In the genomic region with DNA sequence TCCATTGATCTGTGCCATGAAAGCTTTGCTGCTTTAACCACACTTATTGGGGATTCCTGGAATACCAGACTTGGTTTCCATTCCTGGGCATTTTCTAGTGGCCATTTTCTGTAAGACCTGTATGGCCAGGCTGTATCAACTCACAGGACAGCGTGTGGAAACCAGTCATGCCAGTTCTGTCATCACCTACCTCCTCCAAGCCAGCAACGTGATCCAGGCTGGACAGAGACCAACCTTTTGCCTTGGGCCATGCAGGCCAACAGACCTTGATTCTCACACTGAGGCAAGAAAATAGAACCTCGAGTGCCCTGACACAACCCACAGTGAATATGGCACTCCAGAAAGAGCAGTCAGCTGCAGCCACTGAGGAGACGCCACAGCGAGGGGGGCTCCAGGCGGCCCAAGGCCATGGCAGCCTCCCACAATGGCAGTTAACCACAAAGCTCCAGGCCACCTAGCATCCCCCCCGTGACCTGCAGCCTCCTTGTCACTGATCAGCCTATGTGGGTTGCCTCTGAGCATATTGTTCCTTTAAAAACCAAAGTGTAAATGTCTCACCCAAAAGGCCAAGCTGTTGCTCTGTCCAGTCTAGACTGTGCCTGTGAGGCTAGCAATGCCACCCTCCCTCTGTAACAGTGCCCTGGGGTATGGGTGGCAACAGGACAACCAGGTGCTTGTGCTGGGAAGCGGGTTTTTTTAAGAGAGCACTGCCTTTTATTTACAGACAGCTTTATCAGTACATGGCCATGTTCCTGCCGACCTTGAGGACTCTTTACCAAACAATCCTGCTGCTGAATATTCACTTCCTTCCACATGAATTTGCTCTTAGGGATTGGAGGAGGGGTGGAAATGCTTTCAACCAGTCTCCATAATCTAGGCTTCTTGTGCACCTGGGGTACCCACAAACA, we compare ENCODE assay signal across 11 cellular contexts.
A peak's percentile ranks its signal among the peaks of the same experiment; 100 is the strongest.
DNase-seq lines count a peak whose midpoint lies in the region; FAIRE-seq and TF ChIP-seq lines count a peak whose summit lies in the region.
"Had no signal": no experiment of that assay in that cellular context is flagged by ENCODE, and none has a peak within 500 bp of the region (broad histone marks: within the 10 kb centered on the region; RNA-seq: fewer than 3 reads in every experiment).

No MANE protein-coding gene starts in this region.

- H3K27me3 ChIP-seq in esophagus muscularis mucosa = no peaks in the 10 kb centered on the region
- no peaks in the 10 kb centered on the region for H3K27me3 ChIP-seq in skeletal muscle satellite cell (ENCODE audit: control insufficient read depth, insufficient read depth, low read length)

- in situ Hi-C loops in G401 (cut with HindIII; ENCODE audit: low sequenced_read_pairs) = no loop called here

- no peak for TF ChIP-seq POLR2A in esophagus muscularis mucosa (IDR thresholded peaks at IDR 0.05; ENCODE audit: low read depth)

- H3K36me3 ChIP-seq in esophagus muscularis mucosa (peaks cover 0 to 9% (median 0%) of the 10 kb centered on the region in 4 donors), skeletal muscle satellite cell (ENCODE audit: insufficient read depth, low read length) (no peaks in the 10 kb centered on the region)

- H3K9me3 ChIP-seq in esophagus muscularis mucosa = no peaks in the 10 kb centered on the region
- H3K9me3 ChIP-seq in skeletal muscle satellite cell (replicated peaks; ENCODE audit: low read length) = no peaks in the 10 kb centered on the region

- DNase-seq in G401 (ENCODE audit: low spot score) (peak; percentile 50), RPMI7951 (ENCODE audit: low read depth) (peak; percentile 53), esophagus muscularis mucosa (ENCODE audit: extremely low spot score) (no peak), cerebellar nuclear complex (lab: John Stamatoyannopoulos, UW) (no peak), NCI-H1048 (lab: John Stamatoyannopoulos, UW) (no peak), HCEC 1CT (no peak), GM19239 (ENCODE audit: insufficient read length, low spot score) (no peak)
- DNase-seq: activated CD4-positive, alpha-beta T cell treated with anti-CD3 and anti-CD28 coated beads, Interleukin-2, amount 50 U/mL, for 48 hours; stimulated activated CD4-positive, alpha-beta T cell treated with anti-CD3 and anti-CD28 coated beads, Interleukin-2, amount 100 ng/mL, for 24 hours had no signal

- TF ChIP-seq EP300 in esophagus muscularis mucosa (IDR thresholded peaks at IDR 0.05) = no peak

- H3K4me3 ChIP-seq in esophagus muscularis mucosa (no peak overlapping the region), skeletal muscle satellite cell (ENCODE audit: low read length) (no peak overlapping the region)

- H3K4me1 ChIP-seq in esophagus muscularis mucosa = peaks cover 43 to 48% (median 47%) of the 10 kb centered on the region in 4 donors
- peaks cover 67% of the 10 kb centered on the region for H3K4me1 ChIP-seq in skeletal muscle satellite cell (ENCODE audit: control insufficient read depth, insufficient read depth, low read length)

- H3K4me2 ChIP-seq in skeletal muscle satellite cell (ENCODE audit: low read length) = no peak overlapping the region

- FAIRE-seq in GM19239 (lab: Jason Lieb, UNC) = no peak
- FAIRE-seq: GM18507 had no signal

- TF ChIP-seq CTCF in esophagus muscularis mucosa (IDR thresholded peaks at IDR 0.05) = no peak

- H3K27ac ChIP-seq in esophagus muscularis mucosa (replicated peaks in 1 of 4) = peak overlapping the region; percentile 69 to 80 (median 72)

- 64% methylated on average over 5 of the region's 9 CpGs for WGBS in esophagus muscularis mucosa

- H3K9ac ChIP-seq in skeletal muscle satellite cell (ENCODE audit: low read depth, low read length) = peak overlapping the region; percentile 61

- intact Hi-C loops in esophagus muscularis mucosa (cut with DNase I) = no loop called here

Comparison
In these comparisons a context has a peak if more than half of its experiments do, and no peak if none do; other contexts are left out.
1. DNase-seq: peak in G401 (single experiment) and RPMI7951 (single experiment); none in esophagus muscularis mucosa (single experiment), cerebellar nuclear complex (0 of 2), NCI-H1048 (single experiment), HCEC 1CT (single experiment) and GM19239 (single experiment).